ENCODE assay signal across 1 cellular context in genomic region chr13:113361406-113361805, GRCh38.
TF ChIP-seq lines count a peak whose summit lies in the region.

No MANE protein-coding gene starts in this region.

TF ChIP-seq in H1, 55 proteins besides CTCF, POLR2A, EP300 and RAD21 (continued from another document):
- TF ChIP-seq, protein P1, sequence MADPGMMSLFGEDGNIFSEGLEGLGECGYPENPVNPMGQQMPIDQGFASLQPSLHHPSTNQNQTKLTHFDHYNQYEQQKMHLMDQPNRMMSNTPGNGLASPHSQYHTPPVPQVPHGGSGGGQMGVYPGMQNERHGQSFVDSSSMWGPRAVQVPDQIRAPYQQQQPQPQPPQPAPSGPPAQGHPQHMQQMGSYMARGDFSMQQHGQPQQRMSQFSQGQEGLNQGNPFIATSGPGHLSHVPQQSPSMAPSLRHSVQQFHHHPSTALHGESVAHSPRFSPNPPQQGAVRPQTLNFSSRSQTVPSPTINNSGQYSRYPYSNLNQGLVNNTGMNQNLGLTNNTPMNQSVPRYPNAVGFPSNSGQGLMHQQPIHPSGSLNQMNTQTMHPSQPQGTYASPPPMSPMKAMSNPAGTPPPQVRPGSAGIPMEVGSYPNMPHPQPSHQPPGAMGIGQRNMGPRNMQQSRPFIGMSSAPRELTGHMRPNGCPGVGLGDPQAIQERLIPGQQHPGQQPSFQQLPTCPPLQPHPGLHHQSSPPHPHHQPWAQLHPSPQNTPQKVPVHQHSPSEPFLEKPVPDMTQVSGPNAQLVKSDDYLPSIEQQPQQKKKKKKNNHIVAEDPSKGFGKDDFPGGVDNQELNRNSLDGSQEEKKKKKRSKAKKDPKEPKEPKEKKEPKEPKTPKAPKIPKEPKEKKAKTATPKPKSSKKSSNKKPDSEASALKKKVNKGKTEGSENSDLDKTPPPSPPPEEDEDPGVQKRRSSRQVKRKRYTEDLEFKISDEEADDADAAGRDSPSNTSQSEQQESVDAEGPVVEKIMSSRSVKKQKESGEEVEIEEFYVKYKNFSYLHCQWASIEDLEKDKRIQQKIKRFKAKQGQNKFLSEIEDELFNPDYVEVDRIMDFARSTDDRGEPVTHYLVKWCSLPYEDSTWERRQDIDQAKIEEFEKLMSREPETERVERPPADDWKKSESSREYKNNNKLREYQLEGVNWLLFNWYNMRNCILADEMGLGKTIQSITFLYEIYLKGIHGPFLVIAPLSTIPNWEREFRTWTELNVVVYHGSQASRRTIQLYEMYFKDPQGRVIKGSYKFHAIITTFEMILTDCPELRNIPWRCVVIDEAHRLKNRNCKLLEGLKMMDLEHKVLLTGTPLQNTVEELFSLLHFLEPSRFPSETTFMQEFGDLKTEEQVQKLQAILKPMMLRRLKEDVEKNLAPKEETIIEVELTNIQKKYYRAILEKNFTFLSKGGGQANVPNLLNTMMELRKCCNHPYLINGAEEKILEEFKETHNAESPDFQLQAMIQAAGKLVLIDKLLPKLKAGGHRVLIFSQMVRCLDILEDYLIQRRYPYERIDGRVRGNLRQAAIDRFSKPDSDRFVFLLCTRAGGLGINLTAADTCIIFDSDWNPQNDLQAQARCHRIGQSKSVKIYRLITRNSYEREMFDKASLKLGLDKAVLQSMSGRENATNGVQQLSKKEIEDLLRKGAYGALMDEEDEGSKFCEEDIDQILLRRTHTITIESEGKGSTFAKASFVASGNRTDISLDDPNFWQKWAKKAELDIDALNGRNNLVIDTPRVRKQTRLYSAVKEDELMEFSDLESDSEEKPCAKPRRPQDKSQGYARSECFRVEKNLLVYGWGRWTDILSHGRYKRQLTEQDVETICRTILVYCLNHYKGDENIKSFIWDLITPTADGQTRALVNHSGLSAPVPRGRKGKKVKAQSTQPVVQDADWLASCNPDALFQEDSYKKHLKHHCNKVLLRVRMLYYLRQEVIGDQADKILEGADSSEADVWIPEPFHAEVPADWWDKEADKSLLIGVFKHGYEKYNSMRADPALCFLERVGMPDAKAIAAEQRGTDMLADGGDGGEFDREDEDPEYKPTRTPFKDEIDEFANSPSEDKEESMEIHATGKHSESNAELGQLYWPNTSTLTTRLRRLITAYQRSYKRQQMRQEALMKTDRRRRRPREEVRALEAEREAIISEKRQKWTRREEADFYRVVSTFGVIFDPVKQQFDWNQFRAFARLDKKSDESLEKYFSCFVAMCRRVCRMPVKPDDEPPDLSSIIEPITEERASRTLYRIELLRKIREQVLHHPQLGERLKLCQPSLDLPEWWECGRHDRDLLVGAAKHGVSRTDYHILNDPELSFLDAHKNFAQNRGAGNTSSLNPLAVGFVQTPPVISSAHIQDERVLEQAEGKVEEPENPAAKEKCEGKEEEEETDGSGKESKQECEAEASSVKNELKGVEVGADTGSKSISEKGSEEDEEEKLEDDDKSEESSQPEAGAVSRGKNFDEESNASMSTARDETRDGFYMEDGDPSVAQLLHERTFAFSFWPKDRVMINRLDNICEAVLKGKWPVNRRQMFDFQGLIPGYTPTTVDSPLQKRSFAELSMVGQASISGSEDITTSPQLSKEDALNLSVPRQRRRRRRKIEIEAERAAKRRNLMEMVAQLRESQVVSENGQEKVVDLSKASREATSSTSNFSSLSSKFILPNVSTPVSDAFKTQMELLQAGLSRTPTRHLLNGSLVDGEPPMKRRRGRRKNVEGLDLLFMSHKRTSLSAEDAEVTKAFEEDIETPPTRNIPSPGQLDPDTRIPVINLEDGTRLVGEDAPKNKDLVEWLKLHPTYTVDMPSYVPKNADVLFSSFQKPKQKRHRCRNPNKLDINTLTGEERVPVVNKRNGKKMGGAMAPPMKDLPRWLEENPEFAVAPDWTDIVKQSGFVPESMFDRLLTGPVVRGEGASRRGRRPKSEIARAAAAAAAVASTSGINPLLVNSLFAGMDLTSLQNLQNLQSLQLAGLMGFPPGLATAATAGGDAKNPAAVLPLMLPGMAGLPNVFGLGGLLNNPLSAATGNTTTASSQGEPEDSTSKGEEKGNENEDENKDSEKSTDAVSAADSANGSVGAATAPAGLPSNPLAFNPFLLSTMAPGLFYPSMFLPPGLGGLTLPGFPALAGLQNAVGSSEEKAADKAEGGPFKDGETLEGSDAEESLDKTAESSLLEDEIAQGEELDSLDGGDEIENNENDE (IDR thresholded peaks at IDR 0.05; ENCODE audit: insufficient replicate concordance, low read length), result no peak
- no peak for TF ChIP-seq BRCA1 (IDR thresholded peaks at IDR 0.05; ENCODE audit: low read depth, low read length)
- no peak for TF ChIP-seq EZH2 (IDR thresholded peaks at IDR 0.05; ENCODE audit: low read depth, low read length, severe bottlenecking)
- TF ChIP-seq POLR2AphosphoS5 (IDR thresholded peaks at IDR 0.05; ENCODE audit: low read depth, low read length), result no peak
- no peak for TF ChIP-seq ZNF274 (IDR thresholded peaks at IDR 0.05; ENCODE audit: borderline replicate concordance, extremely low read depth, low read length)
- TF ChIP-seq CBX5 (IDR thresholded peaks at IDR 0.05; ENCODE audit: low read depth, low read length), result no peak
- no peak for TF ChIP-seq TAF1 (IDR thresholded peaks at IDR 0.05; ENCODE audit: low read depth, low read length)
- TF ChIP-seq BCL11A (IDR thresholded peaks at IDR 0.05; ENCODE audit: low read depth in 2 of 2, low read length in 2 of 2), result no peak
- no peak for TF ChIP-seq POU5F1 (IDR thresholded peaks at IDR 0.05; ENCODE audit: low read depth, low read length)
- no peak for TF ChIP-seq CREB1 (IDR thresholded peaks at IDR 0.05)
- TF ChIP-seq SP2 (IDR thresholded peaks at IDR 0.05; ENCODE audit: low read length), result no peak
- no peak for TF ChIP-seq RFX5 (IDR thresholded peaks at IDR 0.05; ENCODE audit: borderline replicate concordance, low read depth, low read length)
